Comparison of ENCODE assay signal across 18 cellular contexts in genomic region chr3:73600293-73600938, GRCh38. TPM values are rescaled to one million over a fixed set of nuclear protein-coding genes. Genes with fewer than 3 reads are reported as not detected.
DNase-seq lines count a peak whose midpoint lies in the region; ATAC-seq and TF ChIP-seq lines count a peak whose summit lies in the region.
"Had no signal": no experiment of that assay in that cellular context is flagged by ENCODE, and none has a peak within 500 bp of the region (broad histone marks: within the 10 kb centered on the region; RNA-seq: fewer than 3 reads in every experiment).

No MANE protein-coding gene starts in this region.

- H3K27ac Mint-ChIP-seq in brain (peak overlapping the region in 2 of 5 experiments; percentile 81 to 95), Calu3 (ENCODE audit: unreplicated experiment) (no peak overlapping the region)
- H3K27ac Mint-ChIP-seq: activated naive CD4-positive, alpha-beta T cell treated with anti-CD3 and anti-CD28 coated beads, Interleukin-2, amount 50 U/mL, for 24 hours; T-helper 1 cell treated with Interleukin-12 subunit alpha and Interleukin-12 subunit beta and Interleukin-4 antibody, amounts not matched to agents 30 μg/mL and 1 μg/mL, for 36 hours had no signal

- ATAC-seq in HG02678 (IDR thresholded peaks at IDR 0.05; ENCODE audit: unreplicated experiment), result no peak
- ATAC-seq: stimulated activated naive CD8-positive, alpha-beta T cell treated with anti-CD3 and anti-CD28 coated beads, Interleukin-15, Interleukin-2, amounts not matched to agents 100 U/mL and 50 U/mL, for 24 hours had no signal

- peak overlapping the region; percentile 96 for H3K27ac ChIP-seq in left ventricle myocardium inferior (replicated peaks)
- H3K27ac ChIP-seq in trophoblast cell (ENCODE audit: low read depth, low read length), result peak overlapping the region; percentile 42
- H3K27ac ChIP-seq: KMS-11, right lobe of liver had no signal

- no peak overlapping the region for H2AFZ ChIP-seq in trophoblast cell (ENCODE audit: insufficient read depth, low read length, poor library complexity)

- no peak for TF ChIP-seq CTCF in AG10803 (conservative IDR thresholded peaks at IDR 0.05; ENCODE audit: low read length)
- no peak for TF ChIP-seq CTCF in brain (conservative IDR thresholded peaks at IDR 0.05)
- TF ChIP-seq CTCF in left ventricle myocardium inferior (IDR thresholded peaks at IDR 0.05; ENCODE audit: borderline replicate concordance), result no peak
- no peak for TF ChIP-seq CTCF in Calu3 (IDR thresholded peaks at IDR 0.05; ENCODE audit: unreplicated experiment)

- CTCF ChIA-PET in Calu3 (lab: Charles Lee), result no interaction called here

- no peak overlapping the region for H3K4me2 ChIP-seq in trophoblast cell (ENCODE audit: low read length)
- H3K4me2 ChIP-seq: KMS-11 had no signal

- H3K4me3 Mint-ChIP-seq in brain (peak overlapping the region in 4 of 5 experiments; percentile 36 to 80 (median 62)), Calu3 (ENCODE audit: low read depth, unreplicated experiment) (no peak overlapping the region)
- H3K4me3 Mint-ChIP-seq: activated naive CD4-positive, alpha-beta T cell treated with anti-CD3 and anti-CD28 coated beads, Interleukin-2, amount 50 U/mL, for 24 hours; T-helper 1 cell treated with Interleukin-12 subunit alpha and Interleukin-12 subunit beta and Interleukin-4 antibody, amounts not matched to agents 30 μg/mL and 1 μg/mL, for 36 hours had no signal

- H4K91ac ChIP-seq in trophoblast cell (ENCODE audit: low read depth, low read length), result no peak overlapping the region

- H2AK5ac ChIP-seq in trophoblast cell (ENCODE audit: low read length), result no peak overlapping the region

- H2BK120ac ChIP-seq in trophoblast cell (ENCODE audit: insufficient read depth, low read length, poor library complexity), result no peak overlapping the region

- no peak overlapping the region for H3K4ac ChIP-seq in trophoblast cell (ENCODE audit: low read depth, low read length)

- no peak overlapping the region for H3K9ac ChIP-seq in trophoblast cell (ENCODE audit: low read length)
- H3K9ac ChIP-seq: KMS-11 had no signal

- H3K27me3 Mint-ChIP-seq in brain, result peaks cover 8% of the 10 kb centered on the region
- H3K27me3 Mint-ChIP-seq in Calu3 (ENCODE audit: unreplicated experiment), result no peaks in the 10 kb centered on the region
- H3K27me3 Mint-ChIP-seq: activated naive CD4-positive, alpha-beta T cell treated with anti-CD3 and anti-CD28 coated beads, Interleukin-2, amount 50 U/mL, for 24 hours had no signal

- WGBS in trophoblast cell (ENCODE audit: extremely low coverage, insufficient coverage, insufficient read length), result no CpG with 5 or more reads among the region's 5 CpGs

- no peak overlapping the region for H4K8ac ChIP-seq in trophoblast cell (ENCODE audit: low read depth, low read length)

- H3K23ac ChIP-seq in trophoblast cell (ENCODE audit: low read length), result no peak overlapping the region

- H3K4me3 ChIP-seq in AG10803 (ENCODE audit: low read length) (no peak overlapping the region), left ventricle myocardium inferior (no peak overlapping the region), trophoblast cell (ENCODE audit: low read depth, low read length) (no peak overlapping the region)
- H3K4me3 ChIP-seq: Peyer's patch, right lobe of liver had no signal

- H3K14ac ChIP-seq in trophoblast cell (ENCODE audit: low read length), result no peak overlapping the region

- intact Hi-C loops in left ventricle myocardium inferior (cut with micrococcal nuclease) (no loop called here), Calu3 (cut with micrococcal nuclease; ENCODE audit: unreplicated experiment) (no loop called here)

- H4K12ac ChIP-seq in trophoblast cell (ENCODE audit: low read depth, low read length), result no peak overlapping the region

- H3K4me1 ChIP-seq in left ventricle myocardium inferior, result peaks cover 90% of the 10 kb centered on the region
- peaks cover 13 to 17% of the 10 kb centered on the region in 2 experiments for H3K4me1 ChIP-seq in trophoblast cell (ENCODE audit: control insufficient read depth in 1 of 2, insufficient read depth in 2 of 2, low read length in 2 of 2)
- H3K4me1 ChIP-seq: right lobe of liver had no signal

- BruUV-seq in Calu3 (replicated peaks; lab: Mats Ljungman, UMichigan), result no TSS peak

- H2BK12ac ChIP-seq in trophoblast cell (ENCODE audit: low read length), result no peak overlapping the region

- H3K36me3 ChIP-seq in left ventricle myocardium inferior (peaks cover 5% of the 10 kb centered on the region), trophoblast cell (ENCODE audit: control insufficient read depth in 1 of 2, insufficient read depth in 2 of 2, low read length in 2 of 2) (peaks cover 7 to 9% of the 10 kb centered on the region in 2 experiments)
- H3K36me3 ChIP-seq: Peyer's patch, right lobe of liver had no signal

- no peaks in the 10 kb centered on the region for H3K79me2 ChIP-seq in trophoblast cell (ENCODE audit: control insufficient read depth, insufficient read depth, low read length, poor library complexity)

- H3K9me3 ChIP-seq in left ventricle myocardium inferior (replicated peaks) (no peaks in the 10 kb centered on the region), trophoblast cell (ENCODE audit: insufficient read depth, low read depth, low read length) (no peaks in the 10 kb centered on the region)
- H3K9me3 ChIP-seq: Peyer's patch, right lobe of liver had no signal

- no peaks in the 10 kb centered on the region for H3K27me3 ChIP-seq in left ventricle myocardium inferior (ENCODE audit: low read depth)
- no peaks in the 10 kb centered on the region for H3K27me3 ChIP-seq in trophoblast cell (ENCODE audit: insufficient read depth, low read length)
- H3K27me3 ChIP-seq: Peyer's patch, right lobe of liver had no signal

- no peak overlapping the region for H3K18ac ChIP-seq in trophoblast cell (ENCODE audit: low read length)

- H2BK5ac ChIP-seq in trophoblast cell (ENCODE audit: low read depth, low read length, poor library complexity), result no peak overlapping the region

- DNase-seq in AG10803 (ENCODE audit: low read depth) (peak; percentile 96), left ventricle myocardium inferior (no peak), trophoblast cell (no peak), Calu3 (no peak), amygdala (lab: John Stamatoyannopoulos, UW) (no peak), T1000 (lab: John Stamatoyannopoulos, UW) (no peak)
- DNase-seq: activated CD4-positive, CD25-positive, alpha-beta regulatory T cell treated with anti-CD3 and anti-CD28 coated beads, Interleukin-2, amount 50 U/mL, for 72 hours; activated CD8-positive, alpha-beta memory T cell treated with anti-CD3 and anti-CD28 coated beads, Interleukin-2, amount 50 U/mL, for 48 hours; NCI-H1436 treated with DMSO at 0.1 percent for 48 hours; NCI-H524 treated with DMSO at 0.1 percent for 48 hours; Peyer's patch; right lobe of liver; stimulated activated naive CD8-positive, alpha-beta T cell treated with anti-CD3 and anti-CD28 coated beads, Interleukin-15, Interleukin-2, amounts not matched to agents 100 U/mL and 50 U/mL, for 24 hours had no signal

- H3K4me1 Mint-ChIP-seq in brain (peaks cover 31% of the 10 kb centered on the region), Calu3 (ENCODE audit: low read depth, unreplicated experiment) (no peaks in the 10 kb centered on the region)
- H3K4me1 Mint-ChIP-seq: activated naive CD4-positive, alpha-beta T cell treated with anti-CD3 and anti-CD28 coated beads, Interleukin-2, amount 50 U/mL, for 24 hours had no signal

- H3K9me3 Mint-ChIP-seq in brain (peaks cover 0 to 10% (median 0%) of the 10 kb centered on the region in 5 experiments), Calu3 (ENCODE audit: low read depth, unreplicated experiment) (peaks cover 7% of the 10 kb centered on the region)
- H3K9me3 Mint-ChIP-seq: T-helper 1 cell treated with Interleukin-12 subunit alpha and Interleukin-12 subunit beta and Interleukin-4 antibody, amounts not matched to agents 30 μg/mL and 1 μg/mL, for 36 hours had no signal

- H3K36me3 Mint-ChIP-seq in brain (peaks cover 54% of the 10 kb centered on the region), Calu3 (ENCODE audit: insufficient read depth, unreplicated experiment) (no peaks in the 10 kb centered on the region)
- H3K36me3 Mint-ChIP-seq: activated naive CD4-positive, alpha-beta T cell treated with anti-CD3 and anti-CD28 coated beads, Interleukin-2, amount 50 U/mL, for 24 hours had no signal

- H3K79me1 ChIP-seq in trophoblast cell (ENCODE audit: low read length), result peaks cover 4% of the 10 kb centered on the region

RNA-seq across cellular contexts. Expression of gene PDZRN3, which starts 24.3 kb away (rescaled TPM):
- 14.2 TPM for polyA plus RNA-seq in brain (ENCODE audit: insufficient read depth, low read depth, low replicate concordance)
- 114 TPM for total RNA-seq in left ventricle myocardium inferior
- polyA plus RNA-seq in trophoblast cell (2013), result 32.0 and 35.4 TPM in 2 replicates
- total RNA-seq in Calu3 (2022), result not detected in 2 replicates

Comparison
In these comparisons a context has a peak if more than half of its experiments do, and no peak if none do; other contexts are left out.
1. RNA of gene PDZRN3, which starts 24.3 kb away (total RNA-seq): 114 TPM in left ventricle myocardium inferior (single experiment); not detected in Calu3; every median in the first group is over 100 times any median in the second.